In genomic region chr7:11452491-11452890, GRCh38 we compare ENCODE assay signal across 24 cellular contexts.
DNase-seq lines count a peak whose midpoint lies in the region; ATAC-seq and TF ChIP-seq lines count a peak whose summit lies in the region.
"Had no signal": no experiment of that assay in that cellular context is flagged by ENCODE, and none has a peak within 500 bp of the region (broad histone marks: within the 10 kb centered on the region; RNA-seq: fewer than 3 reads in every experiment).

No MANE protein-coding gene starts in this region.

- no peaks in the 10 kb centered on the region for H3K79me2 ChIP-seq in PC-3 (ENCODE audit: low read length)

- no peaks in the 10 kb centered on the region for H3K9me3 ChIP-seq in PC-3 (ENCODE audit: low read length)
- H3K9me3 ChIP-seq: BE2C, BLaER1 had no signal

- H3K4me3 ChIP-seq in LNCaP clone FGC (ENCODE audit: low read depth, low read length) (no peak overlapping the region), PC-3 (ENCODE audit: low read length) (no peak overlapping the region)
- H3K4me3 ChIP-seq: BLaER1 had no signal

- peak; percentile 46 for ATAC-seq in PC-3
- ATAC-seq in HG02642 (IDR thresholded peaks at IDR 0.05; ENCODE audit: poor library complexity, unreplicated experiment): no peak
- no peak for ATAC-seq in GM18858 (IDR thresholded peaks at IDR 0.05; ENCODE audit: unreplicated experiment)

- CTCF ChIA-PET in PC-3 (lab: Charles Lee): no interaction called here

- H3K27me3 ChIP-seq in PC-3 (ENCODE audit: low read length): no peaks in the 10 kb centered on the region
- H3K27me3 ChIP-seq: BE2C, BLaER1 had no signal

- no peaks in the 10 kb centered on the region for H3K36me3 ChIP-seq in PC-3 (ENCODE audit: low read depth, low read length)
- H3K36me3 ChIP-seq: BE2C, BLaER1 had no signal

- no peaks in the 10 kb centered on the region for H3K4me1 Mint-ChIP-seq in activated T-cell treated with anti-CD3 and anti-CD28 coated beads, Interleukin-2, amount 50 U/mL, for 24 hours (ENCODE audit: low read depth)
- H3K4me1 Mint-ChIP-seq: CD14-positive monocyte; CD4-positive, alpha-beta memory T cell; CD4-positive, CD25-positive, alpha-beta regulatory T cell; CD8-positive, alpha-beta memory T cell had no signal

- H3K9me2 ChIP-seq in PC-3 (replicated peaks; ENCODE audit: low read length): no peaks in the 10 kb centered on the region

- H4K20me1 ChIP-seq in PC-3 (ENCODE audit: low read length): no peaks in the 10 kb centered on the region
- H4K20me1 ChIP-seq: BLaER1 had no signal

- H3K4me3 Mint-ChIP-seq in activated T-cell treated with anti-CD3 and anti-CD28 coated beads, Interleukin-2, amount 50 U/mL, for 24 hours: no peak overlapping the region
- H3K4me3 Mint-ChIP-seq: CD14-positive monocyte; CD4-positive, alpha-beta memory T cell; CD4-positive, CD25-positive, alpha-beta regulatory T cell; CD8-positive, alpha-beta memory T cell had no signal

- no peak for TF ChIP-seq CTCF in LNCaP clone FGC (IDR thresholded peaks at IDR 0.05; ENCODE audit: control insufficient read depth, extremely low read depth, insufficient read depth)
- no peak for TF ChIP-seq CTCF in PC-3 (conservative IDR thresholded peaks at IDR 0.05; ENCODE audit: low read depth, low read length)

- H3K27ac Mint-ChIP-seq in activated T-cell treated with anti-CD3 and anti-CD28 coated beads, Interleukin-2, amount 50 U/mL, for 24 hours: no peak overlapping the region
- H3K27ac Mint-ChIP-seq: CD14-positive monocyte; CD4-positive, alpha-beta memory T cell; CD4-positive, CD25-positive, alpha-beta regulatory T cell had no signal

- intact Hi-C loops in PC-3 (cut with micrococcal nuclease): no loop called here

- DNase-seq in LNCaP clone FGC (ENCODE audit: low read depth) (peak; percentile 93), NCI-H446 treated with DMSO at 0.1 percent for 48 hours (lab: John Stamatoyannopoulos, UW) (peak; percentile 76), PC-3 (no peak), NCI-H526 treated with DMSO at 0.1 percent for 48 hours (lab: John Stamatoyannopoulos, UW) (no peak)
- DNase-seq in activated T-cell treated with anti-CD3 and anti-CD28 coated beads, Interleukin-2, amount 50 U/mL, for 24 hours: no peak
- DNase-seq: 8988T; ACHN; BE2C; C1 segment of cervical spinal cord; CD4-positive, alpha-beta memory T cell; CD4-positive, CD25-positive, alpha-beta regulatory T cell; CD8-positive, alpha-beta memory T cell; COR-L47; DMS 273 treated with DMSO at 0.1 percent for 48 hours; DMS153; DMS53; DMS79; DND-41; EL; GF-D8 had no signal

- H3K9me3 Mint-ChIP-seq in activated T-cell treated with anti-CD3 and anti-CD28 coated beads, Interleukin-2, amount 50 U/mL, for 24 hours: peaks cover 2% of the 10 kb centered on the region
- H3K9me3 Mint-ChIP-seq: CD14-positive monocyte had no signal

- no peak overlapping the region for H3K9ac ChIP-seq in PC-3 (ENCODE audit: low read length)
- H3K9ac ChIP-seq: BLaER1 had no signal

- no peaks in the 10 kb centered on the region for H3K4me1 ChIP-seq in PC-3 (ENCODE audit: insufficient read depth, low read length)
- H3K4me1 ChIP-seq: BLaER1 had no signal

- POLR2A ChIA-PET in PC-3 (lab: Charles Lee; ENCODE audit: unreplicated experiment): no interaction called here

- no peak overlapping the region for H2AFZ ChIP-seq in PC-3 (ENCODE audit: low read length)

- H3F3A ChIP-seq in PC-3 (ENCODE audit: low read length, unreplicated experiment): no peaks in the 10 kb centered on the region

- H3K27me3 Mint-ChIP-seq in activated T-cell treated with anti-CD3 and anti-CD28 coated beads, Interleukin-2, amount 50 U/mL, for 24 hours: no peaks in the 10 kb centered on the region
- H3K27me3 Mint-ChIP-seq: CD4-positive, alpha-beta memory T cell; CD4-positive, CD25-positive, alpha-beta regulatory T cell; CD8-positive, alpha-beta memory T cell had no signal

- no peaks in the 10 kb centered on the region for H3K36me3 Mint-ChIP-seq in activated T-cell treated with anti-CD3 and anti-CD28 coated beads, Interleukin-2, amount 50 U/mL, for 24 hours (ENCODE audit: low read depth)
- H3K36me3 Mint-ChIP-seq: CD14-positive monocyte; CD4-positive, alpha-beta memory T cell; CD4-positive, CD25-positive, alpha-beta regulatory T cell; CD8-positive, alpha-beta memory T cell had no signal

- no peak overlapping the region for H3K4me2 ChIP-seq in PC-3 (ENCODE audit: low read length)
- H3K4me2 ChIP-seq: BLaER1 had no signal

- no TSS peak for BruUV-seq in PC-3 (replicated peaks; lab: Mats Ljungman, UMichigan)

- H3K27ac ChIP-seq in PC-3 (ENCODE audit: low read length): no peak overlapping the region
- H3K27ac ChIP-seq: BLaER1 had no signal

Comparison
In these comparisons a context has a peak if more than half of its experiments do, and no peak if none do; other contexts are left out.
1. DNase-seq: peak in LNCaP clone FGC (single experiment) and NCI-H446 treated with DMSO at 0.1 percent for 48 hours (single experiment); none in PC-3 (single experiment), activated T-cell treated with anti-CD3 and anti-CD28 coated beads, Interleukin-2, amount 50 U/mL, for 24 hours (single experiment) and NCI-H526 treated with DMSO at 0.1 percent for 48 hours (single experiment).